Comparison of ENCODE assay signal across 10 cellular contexts in the genomic region with DNA sequence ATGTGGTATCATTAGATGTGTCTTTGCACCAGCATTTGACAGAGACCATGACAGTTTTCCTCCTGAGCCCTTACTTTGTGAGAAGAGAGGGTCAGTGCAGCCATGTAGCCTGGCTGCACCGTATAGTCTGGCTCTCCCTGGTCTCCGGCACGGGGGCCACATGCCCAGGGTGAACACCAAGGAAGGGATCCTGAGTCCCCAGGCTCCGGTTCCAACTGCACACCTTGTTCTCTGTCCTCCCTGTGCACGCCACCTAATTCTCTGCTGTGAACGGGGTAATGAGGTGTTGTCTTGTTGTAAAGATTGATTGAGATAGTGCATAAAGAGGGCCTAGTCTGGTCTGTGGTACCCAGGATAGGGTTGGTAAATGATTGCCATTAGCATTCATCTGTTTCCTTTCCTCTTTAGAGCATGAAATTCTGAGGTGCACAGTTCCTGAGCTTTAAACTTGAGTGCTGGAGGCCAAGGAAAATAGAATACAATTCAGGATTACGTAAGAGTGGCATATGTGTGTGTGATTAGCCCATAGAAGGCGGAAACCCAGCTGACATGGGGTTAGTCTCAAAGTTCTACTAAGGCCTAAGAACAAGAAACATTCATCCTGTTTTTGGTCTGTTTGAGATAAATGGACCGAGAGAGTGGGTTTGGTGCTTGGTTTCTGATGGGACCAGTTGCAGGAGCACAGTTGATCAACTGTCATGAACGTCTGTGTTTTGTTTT. TPM values are rescaled to one million over a fixed set of nuclear protein-coding genes. Genes with fewer than 3 reads are reported as not detected.
A peak's percentile ranks its signal among the peaks of the same experiment; 100 is the strongest.
DNase-seq lines count a peak whose midpoint lies in the region; ATAC-seq and TF ChIP-seq lines count a peak whose summit lies in the region.
"Had no signal": no experiment of that assay in that cellular context is flagged by ENCODE, and none has a peak within 500 bp of the region (broad histone marks: within the 10 kb centered on the region; RNA-seq: fewer than 3 reads in every experiment).

No MANE protein-coding gene starts in this region.

- H3K27me3 Mint-ChIP-seq in Caco-2 (ENCODE audit: insufficient read depth, unreplicated experiment) = no peaks in the 10 kb centered on the region
- no peaks in the 10 kb centered on the region for H3K27me3 Mint-ChIP-seq in naive thymus-derived CD8-positive, alpha-beta T cell

- H3K9me3 Mint-ChIP-seq in Caco-2 (ENCODE audit: unreplicated experiment) = no peaks in the 10 kb centered on the region
- no peaks in the 10 kb centered on the region for H3K9me3 Mint-ChIP-seq in naive thymus-derived CD8-positive, alpha-beta T cell
- H3K9me3 Mint-ChIP-seq: neural crest cell had no signal

- H3K27ac Mint-ChIP-seq in Caco-2 (ENCODE audit: unreplicated experiment) = peak overlapping the region; percentile 53
- H3K27ac Mint-ChIP-seq in naive thymus-derived CD8-positive, alpha-beta T cell = peak overlapping the region; percentile 96 to 100 (median 98)

- no peak for DNase-seq in Caco-2
- DNase-seq in NB4 (ENCODE audit: low read depth) = peak; percentile 92
- no peak for DNase-seq in breast epithelium (ENCODE audit: low spot score in 2 of 2)
- DNase-seq in naive thymus-derived CD8-positive, alpha-beta T cell = peak in 3 of 10 donors; percentile 50 to 65 (median 62)
- no peak for DNase-seq in head of caudate nucleus
- no peak for DNase-seq in cerebellar cortex (ENCODE audit: low spot score)
- no peak for DNase-seq in effector CD8-positive, alpha-beta T cell (lab: John Stamatoyannopoulos, UW)
- DNase-seq: erythroblast had no signal

- H3K9me3 ChIP-seq in Caco-2 = no peaks in the 10 kb centered on the region
- no peaks in the 10 kb centered on the region for H3K9me3 ChIP-seq in breast epithelium

- H3K4me3 ChIP-seq in Caco-2 (ENCODE audit: low read depth, low read length) = no peak overlapping the region
- peak overlapping the region; percentile 53 for H3K4me3 ChIP-seq in NB4 (ENCODE audit: low read depth, low read length)
- H3K4me3 ChIP-seq in breast epithelium = no peak overlapping the region

- CTCF ChIA-PET in Caco-2 (lab: Charles Lee) = no interaction called here

- peaks cover 44% of the 10 kb centered on the region for H3K4me1 Mint-ChIP-seq in Caco-2 (ENCODE audit: low read depth, unreplicated experiment)
- H3K4me1 Mint-ChIP-seq in naive thymus-derived CD8-positive, alpha-beta T cell = peaks cover 66 to 100% (median 98%) of the 10 kb centered on the region in 4 donors

- H3K4me3 Mint-ChIP-seq in Caco-2 (ENCODE audit: unreplicated experiment) = no peak overlapping the region
- peak overlapping the region; percentile 55 to 94 (median 84) for H3K4me3 Mint-ChIP-seq in naive thymus-derived CD8-positive, alpha-beta T cell
- H3K4me3 Mint-ChIP-seq: neural crest cell had no signal

- TF ChIP-seq POLR2A in NB4 (IDR thresholded peaks at IDR 0.05; ENCODE audit: extremely low read depth, insufficient read length) = no peak
- TF ChIP-seq POLR2A in breast epithelium (IDR thresholded peaks at IDR 0.05) = no peak

- H3K36me3 ChIP-seq in Caco-2 (ENCODE audit: control insufficient read depth, insufficient read depth, low read length) (no peaks in the 10 kb centered on the region), breast epithelium (no peaks in the 10 kb centered on the region)

- BruUV-seq in Caco-2 (replicated peaks; lab: Mats Ljungman, UMichigan) = no TSS peak

- H3K27me3 ChIP-seq in Caco-2 (replicated peaks; ENCODE audit: control insufficient read depth, insufficient read depth, low read length) (no peaks in the 10 kb centered on the region), breast epithelium (no peaks in the 10 kb centered on the region)

- peaks cover 50% of the 10 kb centered on the region for H3K36me3 Mint-ChIP-seq in Caco-2 (ENCODE audit: insufficient read depth, unreplicated experiment)
- H3K36me3 Mint-ChIP-seq in naive thymus-derived CD8-positive, alpha-beta T cell = peaks cover 0 to 11% (median 9%) of the 10 kb centered on the region in 3 donors

- intact Hi-C loops in Caco-2 (cut with micrococcal nuclease; ENCODE audit: unreplicated experiment) = loop anchor here (2.0 kb wide), 1 partner anchor 55 kb away; a partner anchor contains a TSS
- intact Hi-C loops in breast epithelium (cut with DNase I; ENCODE audit: low total_unique reads) = no loop called here
- intact Hi-C loops in head of caudate nucleus (cut with DNase I) = no loop called here

- H3K27ac ChIP-seq in breast epithelium = peak overlapping the region; percentile 35 to 45

- ATAC-seq in naive thymus-derived CD8-positive, alpha-beta T cell = peak; percentile 13 to 19
- ATAC-seq in HG03565 (IDR thresholded peaks at IDR 0.05; ENCODE audit: unreplicated experiment) = no peak

- TF ChIP-seq CTCF in Caco-2 (IDR thresholded peaks at IDR 0.05; ENCODE audit: insufficient read depth in 1 of 2, low read depth in 1 of 2, low read length in 1 of 2, severe bottlenecking in 1 of 2, unreplicated experiment in 1 of 2) (no peak), NB4 (IDR thresholded peaks at IDR 0.05; ENCODE audit: low read depth, low read length) (no peak), breast epithelium (IDR thresholded peaks at IDR 0.05) (no peak)

- peaks cover 46% of the 10 kb centered on the region for H3K4me1 ChIP-seq in Caco-2
- peaks cover 0 to 15% of the 10 kb centered on the region in 2 donors for H3K4me1 ChIP-seq in breast epithelium

- POLR2A ChIA-PET in Caco-2 (lab: Charles Lee) = interaction anchor here (0.8 kb wide), 1 partner anchor 12 kb away, joined by 3 read pairs; no protein-coding TSS in a partner anchor
- POLR2A ChIA-PET in naive thymus-derived CD8-positive, alpha-beta T cell (lab: Charles Lee) = interaction anchor here (0.5 to 5.8 kb wide), 17 partner anchors 13 to 295 kb away, joined by 3 to 28 read pairs (median 4); no protein-coding TSS in a partner anchor

RNA-seq across cellular contexts. Expression of a gene that starts 55.5 kb away (rescaled TPM):
- total RNA-seq in Caco-2 (2022) = 89.0 and 95.7 TPM in 2 replicates
- total RNA-seq in breast epithelium = 10 to 100 TPM; 42.0 to 54.3 (median 46.9) TPM
- 100 to 1,000 TPM; 119 to 124 TPM for total RNA-seq in naive thymus-derived CD8-positive, alpha-beta T cell
- polyA plus RNA-seq in naive thymus-derived CD8-positive, alpha-beta T cell = 100 to 1,000 TPM in 1 of 3 donors, 10 to 100 TPM in 2; 36.6 to 110 (median 67.8) TPM
